29 cellular contexts compared by ENCODE assay signal in genomic region chr22:35089139-35089538, GRCh38.
"Had no signal": no experiment of that assay in that cellular context is flagged by ENCODE, and none has a peak within 500 bp of the region (broad histone marks: within the 10 kb centered on the region; RNA-seq: fewer than 3 reads in every experiment).

No MANE protein-coding gene starts in this region.

- H3K4me3 ChIP-seq: adrenal gland, body of pancreas, breast epithelium, coronary artery, Peyer's patch, SJSA1 had no signal

- H3K4me1 ChIP-seq: adrenal gland, body of pancreas, breast epithelium, Peyer's patch, SJSA1 had no signal

- H3K9ac ChIP-seq: SK-N-SH had no signal

- H3K27me3 ChIP-seq: adrenal gland, body of pancreas, Peyer's patch, SJSA1 had no signal

- DNase-seq: activated CD4-positive, alpha-beta T cell treated with anti-CD3 and anti-CD28 coated beads for 36 hours; activated CD4-positive, alpha-beta T cell treated with anti-CD3 and anti-CD28 coated beads, Interleukin-2, amount 10 ng/mL, durations not matched to agents 7 days and 5 days; activated CD4-positive, alpha-beta T cell treated with anti-CD3 and anti-CD28 coated beads, Interleukin-2, amount 50 U/mL, for 48 hours; activated CD8-positive, alpha-beta memory T cell treated with anti-CD3 and anti-CD28 coated beads, Interleukin-2, amount 50 U/mL, for 4 hours; activated gamma-delta T cell treated with Interleukin-2 at 50 U/mL for 16 hours; activated naive CD4-positive, alpha-beta T cell treated with anti-CD3 and anti-CD28 coated beads for 36 hours; activated T-cell treated with anti-CD3 and anti-CD28 coated beads for 4 hours; activated T-cell treated with anti-CD3 and anti-CD28 coated beads, Interleukin-2, amount 50 U/mL, for 4 hours; adrenal gland; body of pancreas; NCI-H1092 treated with DMSO at 0.1 percent for 48 hours; NCI-H1417; NCI-H146; NCI-H187 treated with DMSO at 0.1 percent for 48 hours; NCI-H2081; NCI-H345; NCI-H524 treated with DMSO at 0.1 percent for 48 hours; NK-92 treated with Interleukin-12 subunit alpha and Interleukin-12 subunit beta, amount 100 ng/mL, for 24 hours; PC-3; Peyer's patch; RPMI8226; SHP77 treated with DMSO at 0.1 percent for 48 hours; SK-N-SH had no signal

- H3K9me2 ChIP-seq: SK-N-SH had no signal

- H3K36me3 ChIP-seq: adrenal gland, breast epithelium, SJSA1 had no signal

- H3K27ac ChIP-seq: adrenal gland, body of pancreas, breast epithelium, coronary artery, Peyer's patch, SJSA1 had no signal

- ATAC-seq: activated CD4-positive, alpha-beta T cell treated with anti-CD3 and anti-CD28 coated beads for 36 hours; activated CD4-positive, CD25-positive, alpha-beta regulatory T cell treated with anti-CD3 and anti-CD28 coated beads, Interleukin-2, amount 50 U/mL, for 24 hours; activated naive CD4-positive, alpha-beta T cell treated with anti-CD3 and anti-CD28 coated beads, Interleukin-2, amount 50 U/mL, for 72 hours; activated T-cell treated with anti-CD3 and anti-CD28 coated beads, Interleukin-2, amount 50 U/mL, for 4 hours; body of pancreas; PC-3; WTC11 had no signal

- H3K9me3 ChIP-seq: adrenal gland, body of pancreas, breast epithelium, Peyer's patch, SJSA1, SK-N-SH had no signal

- H3K4me2 ChIP-seq: SK-N-SH had no signal
